In the genomic region with DNA sequence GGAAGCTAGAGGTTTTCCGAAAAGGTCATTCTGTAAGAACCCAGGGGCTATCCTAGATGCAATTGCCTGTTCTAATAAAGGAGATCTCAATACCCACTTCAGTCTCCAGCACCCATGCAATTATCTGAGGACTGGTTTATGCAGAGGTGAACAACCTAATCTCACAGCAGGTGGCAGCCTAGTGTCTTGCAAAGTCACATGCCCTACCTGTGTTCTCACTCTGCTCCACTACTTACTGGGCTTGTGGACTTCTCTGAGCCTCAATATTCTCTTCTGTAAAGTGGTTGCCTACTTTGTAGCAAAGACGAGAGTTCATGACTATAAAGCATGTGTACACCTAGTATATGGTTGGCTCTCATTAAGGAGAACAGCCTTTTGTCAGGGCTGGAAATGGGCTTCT, we compare ENCODE assay signal across 8 cellular contexts. TPM values are rescaled to one million over a fixed set of nuclear protein-coding genes. Genes with fewer than 3 reads are reported as not detected.
DNase-seq lines count a peak whose midpoint lies in the region; ATAC-seq, FAIRE-seq and TF ChIP-seq lines count a peak whose summit lies in the region.

No MANE protein-coding gene starts in this region.

- peaks cover 24% of the 10 kb centered on the region for H3K4me1 Mint-ChIP-seq in neural progenitor cell

- TF ChIP-seq RAD21 in GM12878 (IDR thresholded peaks at IDR 0.05; ENCODE audit: insufficient read depth, low read depth, low read length) = peak; percentile 77

- ATAC-seq in GM12878 (peak; percentile 96), HG02970 (IDR thresholded peaks at IDR 0.05; ENCODE audit: low FRiP score, unreplicated experiment) (no peak)

- no peak overlapping the region for H3K4me3 Mint-ChIP-seq in neural progenitor cell

- no peak for TF ChIP-seq CTCF in GM20000 (IDR thresholded peaks at IDR 0.05; ENCODE audit: extremely low read depth, missing control alignments)
- peak; percentile 60 to 80 (median 64); a peak in 5 of 6 replicates for TF ChIP-seq CTCF in GM12878 (IDR thresholded peaks at IDR 0.05 in 2 of 3, conservative IDR thresholded peaks at IDR 0.05 in 1 of 3; ENCODE audit: control insufficient read depth in 2 of 3, extremely low read depth in 1 of 3, insufficient read depth in 1 of 3, low read depth in 3 of 3, low read length in 3 of 3)
- TF ChIP-seq CTCF in neural progenitor cell (IDR thresholded peaks at IDR 0.05) = no peak

- intact Hi-C loops in GM12878 (cut with micrococcal nuclease; ENCODE audit: unreplicated experiment) = loop anchor here (1.0 to 2.0 kb wide), 3 partner anchors 29 to 301 kb away; no protein-coding TSS in a partner anchor

- H3K27me3 Mint-ChIP-seq in neural progenitor cell (ENCODE audit: insufficient read depth, low read depth) = peaks cover 12% of the 10 kb centered on the region

- RAD21 ChIA-PET in GM12878 (lab: Charles Lee; ENCODE audit: unreplicated experiment) = interaction anchor here (1.1 to 1.9 kb wide), 3 partner anchors 19 to 29 kb away, joined by 4 to 17 read pairs (median 4); partner anchors contain the start of gene ALDH1B1

- H3K27ac Mint-ChIP-seq in neural progenitor cell = no peak overlapping the region

- CTCF ChIA-PET in GM12878 (lab: Yijun Ruan, JAX) = interaction anchor here (0.9 to 2.6 kb wide), 9 partner anchors 11 to 458 kb away, joined by 3 to 13 read pairs (median 6); no protein-coding TSS in a partner anchor

- peak; percentile 43 for DNase-seq in EH (ENCODE audit: low read depth)
- peak; percentile 75 for DNase-seq in GM20000 (ENCODE audit: low spot score)
- peak; percentile 55 to 57 for DNase-seq in NCI-H1930 (lab: John Stamatoyannopoulos, UW)
- peak; percentile 23 for DNase-seq in GM12878 (ENCODE audit: low read depth, low spot score)
- peak; percentile 21 for DNase-seq in neural progenitor cell (ENCODE audit: low spot score)
- DNase-seq in GM19240 (ENCODE audit: insufficient read length, low spot score) = no peak
- no peak for DNase-seq in NCI-H2081 (lab: John Stamatoyannopoulos, UW)

- SMC1A ChIA-PET in GM12878 (lab: Charles Lee; ENCODE audit: uncharacterized antibody, unreplicated experiment) = interaction anchor here (1.3 to 1.9 kb wide), 3 partner anchors 21 to 61 kb away, joined by 4 to 9 read pairs (median 9); partner anchors contain the start of gene ALDH1B1

- TF ChIP-seq POLR2A in GM12878 (IDR thresholded peaks at IDR 0.05; ENCODE audit: low read depth, low read length) = no peak

- H3K9ac ChIP-seq in GM12878 (ENCODE audit: control insufficient read depth, insufficient read depth, low read length) = no peak overlapping the region
- no peak overlapping the region for H3K9ac ChIP-seq in neural progenitor cell

- H3K36me3 ChIP-seq in GM12878 (ENCODE audit: control insufficient read depth in 2 of 2, insufficient read depth in 2 of 2, low read length in 1 of 2) (no peaks in the 10 kb centered on the region), neural progenitor cell (no peaks in the 10 kb centered on the region)

- H3K36me3 Mint-ChIP-seq in neural progenitor cell = no peaks in the 10 kb centered on the region

- no peaks in the 10 kb centered on the region for H3K9me3 Mint-ChIP-seq in neural progenitor cell

- in situ Hi-C loops in GM12878 (cut with MboI) = loop anchor here (10.0 kb wide), 1 partner anchor 333 kb away; no protein-coding TSS in a partner anchor

- 0% methylated on average over 2 of the region's 2 CpGs for WGBS in GM12878 (ENCODE audit: insufficient coverage, insufficient replicate concordance, low lambda C conversion rate, missing lambda C conversion rate)

- no peaks in the 10 kb centered on the region for H3K9me3 ChIP-seq in GM12878 (replicated peaks; ENCODE audit: control insufficient read depth, insufficient read depth, low read length)
- no peaks in the 10 kb centered on the region for H3K9me3 ChIP-seq in neural progenitor cell (ENCODE audit: low read depth)

- no peaks in the 10 kb centered on the region for H3K4me1 ChIP-seq in GM12878 (ENCODE audit: control insufficient read depth, insufficient read depth, low read length)
- no peaks in the 10 kb centered on the region for H3K4me1 ChIP-seq in neural progenitor cell

- no peak for TF ChIP-seq EP300 in GM12878 (IDR thresholded peaks at IDR 0.05; ENCODE audit: borderline replicate concordance in 1 of 2, control insufficient read depth in 1 of 2, low read depth in 2 of 2, low read length in 2 of 2)

- H3K4me2 ChIP-seq in GM12878 (ENCODE audit: control insufficient read depth, insufficient read depth) (no peak overlapping the region), neural progenitor cell (no peak overlapping the region)

- POLR2A ChIA-PET in GM12878 (lab: Charles Lee) = no interaction called here

- FAIRE-seq in GM12878 (lab: Jason Lieb, UNC) = peak; percentile 94

- H3K27ac ChIP-seq in GM12878 (ENCODE audit: control insufficient read depth, insufficient read depth) (no peak overlapping the region), neural progenitor cell (no peak overlapping the region)

- H3K4me3 ChIP-seq in GM12878 = no peak overlapping the region
- H3K4me3 ChIP-seq in neural progenitor cell = no peak overlapping the region

- no peaks in the 10 kb centered on the region for H3K79me2 ChIP-seq in GM12878 (ENCODE audit: control insufficient read depth, insufficient read depth, low read length)
- H3K79me2 ChIP-seq in neural progenitor cell (ENCODE audit: low read depth) = no peaks in the 10 kb centered on the region

- H3F3A ChIP-seq in neural progenitor cell (ENCODE audit: low read depth) = no peaks in the 10 kb centered on the region

- BruUV-seq in GM12878 (replicated peaks; lab: Mats Ljungman, UMichigan) = no TSS peak

- H2AFZ ChIP-seq in GM12878 (ENCODE audit: control insufficient read depth, low read depth, low read length) (no peak overlapping the region), neural progenitor cell (replicated peaks) (no peak overlapping the region)

- H4K20me1 ChIP-seq in GM12878 (ENCODE audit: control insufficient read depth, insufficient read depth) = no peaks in the 10 kb centered on the region
- no peaks in the 10 kb centered on the region for H4K20me1 ChIP-seq in neural progenitor cell (ENCODE audit: low read depth)

- H3K27me3 ChIP-seq in GM12878 (replicated peaks in 1 of 2; ENCODE audit: control insufficient read depth in 2 of 2, insufficient read depth in 2 of 2, low read length in 1 of 2) = no peaks in the 10 kb centered on the region; a peak in 4 of 4 replicates
- H3K27me3 ChIP-seq in neural progenitor cell = no peaks in the 10 kb centered on the region

TF ChIP-seq in GM12878, 131 proteins besides CTCF, POLR2A, EP300 and RAD21 (continues in another document):
- TF ChIP-seq SMARCA5 (IDR thresholded peaks at IDR 0.05) = peak; percentile 35; the same call in 1 of the 2 replicates
- TF ChIP-seq MAX (IDR thresholded peaks at IDR 0.05; ENCODE audit: low read depth, low read length) = peak; percentile 18; the same call in 1 of the 2 replicates
- TF ChIP-seq RAD51 (IDR thresholded peaks at IDR 0.05) = peak; percentile 49; the same call in 1 of the 2 replicates
- no peak for TF ChIP-seq JUNB (IDR thresholded peaks at IDR 0.05)
- TF ChIP-seq IKZF2 (IDR thresholded peaks at IDR 0.05) = no peak
- no peak for TF ChIP-seq CEBPB (IDR thresholded peaks at IDR 0.05; ENCODE audit: borderline replicate concordance in 1 of 2, low read depth in 2 of 2, low read length in 2 of 2)

RNA-seq across cellular contexts. Expression of gene ALDH1B1, which starts 21.0 kb away (rescaled TPM):
- total RNA-seq in GM12878 (2013; cell fraction: nucleolus; rRNA removed) = 9.2 and 11.0 TPM in 2 replicates
- total RNA-seq in GM12878 (2014; rRNA removed) (26.8 and 28.6 TPM in 2 replicates), GM12878 (2014; rRNA removed; fragmentation: Illumina TruSeq; extraction: Trizol) (27.1 and 28.6 TPM in 2 replicates), GM12878 (2021) (32.8 and 36.8 TPM in 2 replicates), neural progenitor cell (ENCODE audit: low replicate concordance) (32.9 and 44.0 TPM in 2 replicates)
- polyA plus RNA-seq in GM12878 (2011; ENCODE audit: low read depth) = 8.8 TPM
- polyA plus RNA-seq in GM12878 (2011; rRNA removed) (23.5 and 30.9 TPM in 2 replicates), GM12878 (2014; fragmentation: Illumina TruSeq; extraction: Trizol) (28.5 and 34.8 TPM in 2 replicates), GM12878 (2014; fragmentation: Nextera tagmentation; extraction: Ambion mirVana) (10 to 100 TPM in 1 of 2 experiments, 1 to 10 TPM in 1; 8.6 to 14.2 TPM), GM12878 (2014; rRNA removed) (30.9 and 34.0 TPM in 2 replicates), GM12878 (2016; fragmentation: Nextera tagmentation; extraction: Ambion mirVana) (10 to 100 TPM; 35.7 to 38.5 TPM)
- polyA plus RNA-seq in GM12878 (2011; cell fraction: cytosol; rRNA removed) = 31.2 and 32.4 TPM in 2 replicates
- 16.0 and 18.4 TPM in 2 replicates for polyA plus RNA-seq in GM12878 (2011; cell fraction: nucleus; rRNA removed)
- 15.3 and 15.6 TPM in 2 replicates for polyA plus RNA-seq in GM12878 (2012)
- 42.9 and 50.7 TPM in 2 replicates for polyA minus RNA-seq in GM12878 (2011; rRNA and poly(A)+ RNA removed)
- 16.9 and 17.2 TPM in 2 replicates for polyA minus RNA-seq in GM12878 (2011; cell fraction: cytosol; rRNA and poly(A)+ RNA removed)
- polyA minus RNA-seq in GM12878 (2011; cell fraction: nucleus; rRNA and poly(A)+ RNA removed) = 7.3 and 11.7 TPM in 2 replicates

RNA-seq across cellular contexts. Expression of gene IGFBPL1, which starts 52.8 kb away (rescaled TPM):
- not detected in 2 replicates for total RNA-seq in GM12878 (2013; cell fraction: nucleolus; rRNA removed)
- not detected in 2 replicates for total RNA-seq in GM12878 (2014; rRNA removed)
- not detected in 2 replicates for total RNA-seq in GM12878 (2014; rRNA removed; fragmentation: Illumina TruSeq; extraction: Trizol)
- total RNA-seq in GM12878 (2021) = not detected in 2 replicates
- polyA plus RNA-seq in GM12878 (2011; ENCODE audit: low read depth) = not detected
- polyA plus RNA-seq in GM12878 (2011; rRNA removed) = not detected in 2 replicates
- polyA plus RNA-seq in GM12878 (2011; cell fraction: cytosol; rRNA removed) = not detected in 2 replicates
- polyA plus RNA-seq in GM12878 (2011; cell fraction: nucleus; rRNA removed) = 0.10 and 0.12 TPM in 2 replicates
- polyA plus RNA-seq in GM12878 (2012) = not detected in 2 replicates
- not detected in 2 replicates for polyA plus RNA-seq in GM12878 (2014; fragmentation: Illumina TruSeq; extraction: Trizol)
- polyA plus RNA-seq in GM12878 (2014; fragmentation: Nextera tagmentation; extraction: Ambion mirVana) = not detected
- polyA plus RNA-seq in GM12878 (2014; rRNA removed) = not detected in 2 replicates
- under 1 TPM in 1 of 2 experiments, not detected in 1; 0.25 TPM for polyA plus RNA-seq in GM12878 (2016; fragmentation: Nextera tagmentation; extraction: Ambion mirVana)
- polyA minus RNA-seq in GM12878 (2011; rRNA and poly(A)+ RNA removed) = not detected in 2 replicates
- not detected in 2 replicates for polyA minus RNA-seq in GM12878 (2011; cell fraction: cytosol; rRNA and poly(A)+ RNA removed)
- polyA minus RNA-seq in GM12878 (2011; cell fraction: nucleus; rRNA and poly(A)+ RNA removed) = not detected in 2 replicates
- 26.6 and 43.2 TPM in 2 replicates for total RNA-seq in neural progenitor cell (ENCODE audit: low replicate concordance)

Comparison
In these comparisons a context has a peak if more than half of its experiments do, and no peak if none do; other contexts are left out.
1. DNase-seq: peak in EH (single experiment), GM20000 (single experiment), NCI-H1930 (2 of 2), GM12878 (single experiment) and neural progenitor cell (single experiment); none in GM19240 (single experiment) and NCI-H2081 (0 of 2).
2. CTCF ChIP-seq: peak in GM12878 (3 of 3); none in GM20000 (single experiment) and neural progenitor cell (single experiment).
3. RNA of gene IGFBPL1, which starts 52.8 kb away (total RNA-seq): 26.6 to 43.2 TPM in neural progenitor cell; not detected in GM12878; every median in the first group is over 10 times any median in the second.